ENCODE assay signal across 23 cellular contexts in the genomic region with DNA sequence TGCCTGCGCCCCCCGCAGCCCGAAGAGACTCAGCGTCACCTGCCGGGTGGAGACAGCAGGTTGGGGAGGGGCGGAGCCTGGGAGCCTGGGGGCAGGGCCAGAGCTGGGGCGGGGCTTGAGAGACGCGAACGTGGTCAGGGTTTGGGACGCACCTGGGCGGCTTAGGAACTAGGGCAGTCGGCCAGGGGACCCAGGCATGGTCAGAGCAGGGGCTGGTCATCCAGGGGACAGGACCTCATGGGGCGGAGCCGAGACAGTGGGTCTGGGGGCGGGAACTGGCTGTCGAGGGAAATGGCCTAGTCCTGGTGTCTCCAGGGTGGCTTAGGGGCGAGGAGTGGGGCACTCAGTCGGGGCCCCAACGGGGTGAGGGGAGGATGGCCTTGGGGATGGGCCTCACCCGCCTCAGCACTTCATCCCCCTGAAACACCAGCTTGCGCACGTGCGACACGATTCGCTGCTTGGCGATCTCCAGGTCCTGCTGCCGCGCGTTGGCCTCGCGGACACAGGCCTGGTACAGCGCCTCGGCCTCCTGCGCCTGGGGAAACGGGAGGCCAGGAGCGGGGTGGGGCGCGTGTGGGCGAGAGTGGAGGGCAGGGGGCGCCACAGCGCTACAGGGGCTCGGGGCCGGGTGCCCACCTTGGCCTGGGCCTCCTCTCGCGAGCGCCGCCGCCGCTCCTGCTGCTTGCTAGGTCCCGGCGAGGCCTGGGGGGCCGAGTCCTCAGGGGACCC. TPM values are rescaled to one million over a fixed set of nuclear protein-coding genes. Genes with fewer than 3 reads are reported as not detected.
A peak's percentile ranks its signal among the peaks of the same experiment; 100 is the strongest.
DNase-seq lines count a peak whose midpoint lies in the region; ATAC-seq and TF ChIP-seq lines count a peak whose summit lies in the region.
"Had no signal": no experiment of that assay in that cellular context is flagged by ENCODE, and none has a peak within 500 bp of the region (broad histone marks: within the 10 kb centered on the region; RNA-seq: fewer than 3 reads in every experiment).

No MANE protein-coding gene starts in this region.

- intact Hi-C loops in lower lobe of right lung (cut with DNase I) = no loop called here

- CTCF ChIA-PET in CD8-positive, alpha-beta memory T cell (lab: Charles Lee) = no interaction called here

- H3K36me3 Mint-ChIP-seq in chondrocyte (ENCODE audit: low read depth) = peaks cover 22% of the 10 kb centered on the region
- H3K36me3 Mint-ChIP-seq in CD8-positive, alpha-beta memory T cell = peaks cover 11 to 83% (median 15%) of the 10 kb centered on the region in 3 donors

- peaks cover 58% of the 10 kb centered on the region for H3K4me1 Mint-ChIP-seq in stimulated activated naive CD8-positive, alpha-beta T cell treated with anti-CD3 and anti-CD28 coated beads, Interleukin-15, amount 100 ng/mL, for 72 hours
- H3K4me1 Mint-ChIP-seq in chondrocyte (ENCODE audit: low read depth) = peaks cover 9% of the 10 kb centered on the region
- peaks cover 20 to 35% (median 26%) of the 10 kb centered on the region in 3 donors for H3K4me1 Mint-ChIP-seq in CD8-positive, alpha-beta memory T cell

- H3K27me3 ChIP-seq in lower lobe of right lung (ENCODE audit: low read depth) (no peaks in the 10 kb centered on the region), WERI-Rb-1 (ENCODE audit: insufficient read depth, low read depth, severe bottlenecking) (no peaks in the 10 kb centered on the region)
- H3K27me3 ChIP-seq in CD8-positive, alpha-beta memory T cell (ENCODE audit: insufficient read depth, low read length, poor library complexity, severe bottlenecking) = no peaks in the 10 kb centered on the region
- H3K27me3 ChIP-seq: colonic mucosa had no signal

- H3K9me3 ChIP-seq in lower lobe of right lung (no peaks in the 10 kb centered on the region), WERI-Rb-1 (ENCODE audit: severe bottlenecking) (no peaks in the 10 kb centered on the region)
- H3K9me3 ChIP-seq in CD8-positive, alpha-beta memory T cell (ENCODE audit: low read length) = no peaks in the 10 kb centered on the region
- H3K9me3 ChIP-seq: colonic mucosa, psoas muscle had no signal

- peaks cover 3% of the 10 kb centered on the region for H3K4me1 ChIP-seq in lower lobe of right lung
- H3K4me1 ChIP-seq in CD8-positive, alpha-beta memory T cell (ENCODE audit: insufficient read depth, low read length) = peaks cover 16% of the 10 kb centered on the region
- H3K4me1 ChIP-seq: colonic mucosa, psoas muscle had no signal

- no peak overlapping the region for H3K4me3 ChIP-seq in lower lobe of right lung
- no peak overlapping the region for H3K4me3 ChIP-seq in CD8-positive, alpha-beta memory T cell (ENCODE audit: low read length)
- no peak overlapping the region for H3K4me3 ChIP-seq in WERI-Rb-1 (ENCODE audit: low read depth, low read length)
- H3K4me3 ChIP-seq: colonic mucosa, psoas muscle, smooth muscle cell had no signal

- H3K27ac Mint-ChIP-seq in stimulated activated naive CD8-positive, alpha-beta T cell treated with anti-CD3 and anti-CD28 coated beads, Interleukin-15, amount 100 ng/mL, for 72 hours = peak overlapping the region in 1 of 2 donors; percentile 57
- no peak overlapping the region for H3K27ac Mint-ChIP-seq in chondrocyte (ENCODE audit: unreplicated experiment)
- H3K27ac Mint-ChIP-seq in CD8-positive, alpha-beta memory T cell = peak overlapping the region in 2 of 8 donors; percentile 63 to 66
- H3K27ac Mint-ChIP-seq: activated naive CD4-positive, alpha-beta T cell treated with anti-CD3 and anti-CD28 coated beads, Interleukin-2, amount 50 U/mL, for 72 hours; nephron had no signal

- H3K4me3 Mint-ChIP-seq in stimulated activated naive CD8-positive, alpha-beta T cell treated with anti-CD3 and anti-CD28 coated beads, Interleukin-15, amount 100 ng/mL, for 72 hours = no peak overlapping the region
- no peak overlapping the region for H3K4me3 Mint-ChIP-seq in chondrocyte (ENCODE audit: unreplicated experiment)
- H3K4me3 Mint-ChIP-seq in CD8-positive, alpha-beta memory T cell = no peak overlapping the region
- H3K4me3 Mint-ChIP-seq: brain, nephron had no signal

- peak; percentile 29 for ATAC-seq in stimulated activated naive CD8-positive, alpha-beta T cell treated with anti-CD3 and anti-CD28 coated beads, Interleukin-15, amount 100 ng/mL, for 72 hours
- ATAC-seq in stimulated activated naive CD8-positive, alpha-beta T cell treated with anti-CD3 and anti-CD28 coated beads, Interleukin-15, Interleukin-2, amounts not matched to agents 100 U/mL and 50 U/mL, for 24 hours = no peak
- ATAC-seq in lower lobe of right lung (peak; percentile 20 to 56), SK-N-SH treated with all-trans-retinoic acid at 6 μM for 48 hours (no peak)
- ATAC-seq: activated naive CD4-positive, alpha-beta T cell treated with anti-CD3 and anti-CD28 coated beads, Interleukin-2, amount 50 U/mL, for 72 hours; psoas muscle had no signal

- H3K27ac ChIP-seq in lower lobe of right lung (no peak overlapping the region), WERI-Rb-1 (no peak overlapping the region)
- no peak overlapping the region for H3K27ac ChIP-seq in CD8-positive, alpha-beta memory T cell (ENCODE audit: low read depth, low read length)
- H3K27ac ChIP-seq: colonic mucosa, psoas muscle had no signal

- no peaks in the 10 kb centered on the region for H3K27me3 Mint-ChIP-seq in stimulated activated naive CD8-positive, alpha-beta T cell treated with anti-CD3 and anti-CD28 coated beads, Interleukin-15, amount 100 ng/mL, for 72 hours
- H3K27me3 Mint-ChIP-seq in chondrocyte (ENCODE audit: low read depth) = no peaks in the 10 kb centered on the region
- no peaks in the 10 kb centered on the region for H3K27me3 Mint-ChIP-seq in CD8-positive, alpha-beta memory T cell

- H3K9me3 Mint-ChIP-seq in stimulated activated naive CD8-positive, alpha-beta T cell treated with anti-CD3 and anti-CD28 coated beads, Interleukin-15, amount 100 ng/mL, for 72 hours = no peaks in the 10 kb centered on the region
- H3K9me3 Mint-ChIP-seq in chondrocyte (ENCODE audit: low read depth) = no peaks in the 10 kb centered on the region
- H3K9me3 Mint-ChIP-seq in CD8-positive, alpha-beta memory T cell = peaks cover 0 to 1% (median 0%) of the 10 kb centered on the region in 5 donors
- H3K9me3 Mint-ChIP-seq: activated naive CD4-positive, alpha-beta T cell treated with anti-CD3 and anti-CD28 coated beads, Interleukin-2, amount 50 U/mL, for 72 hours; brain; nephron had no signal

- no peak for DNase-seq in stimulated activated naive CD8-positive, alpha-beta T cell treated with anti-CD3 and anti-CD28 coated beads, Interleukin-15, amount 100 ng/mL, for 72 hours
- DNase-seq in stimulated activated naive CD8-positive, alpha-beta T cell treated with anti-CD3 and anti-CD28 coated beads, Interleukin-15, Interleukin-2, amounts not matched to agents 100 U/mL and 50 U/mL, for 24 hours = no peak
- DNase-seq in chondrocyte (ENCODE audit: low spot score) (peak; percentile 92), lower lobe of right lung (no peak), WERI-Rb-1 (no peak), NCI-H524 (lab: John Stamatoyannopoulos, UW) (no peak)
- no peak for DNase-seq in CD8-positive, alpha-beta memory T cell
- DNase-seq: activated CD4-positive, alpha-beta T cell treated with anti-CD3 and anti-CD28 coated beads, Interleukin-2, amount 50 U/mL, for 4 hours; colonic mucosa; Kasumi-1; kidney glomerular epithelial cell; NCI-H1105 treated with DMSO at 0.1 percent for 48 hours; NCI-H2107; NCI-H510A; psoas muscle; stimulated activated CD4-positive, alpha-beta T cell treated with anti-CD3 and anti-CD28 coated beads, Interleukin-4, amount 100 ng/mL, for 24 hours; substantia nigra had no signal

- POLR2A ChIA-PET in CD8-positive, alpha-beta memory T cell (lab: Charles Lee) = no interaction called here

- peaks cover 78% of the 10 kb centered on the region for H3K36me3 ChIP-seq in lower lobe of right lung
- H3K36me3 ChIP-seq in CD8-positive, alpha-beta memory T cell (ENCODE audit: insufficient read depth, low read length) = peaks cover 43% of the 10 kb centered on the region
- peaks cover 6% of the 10 kb centered on the region for H3K36me3 ChIP-seq in WERI-Rb-1
- H3K36me3 ChIP-seq: colonic mucosa had no signal

- no peak for TF ChIP-seq CTCF in chondrocyte (IDR thresholded peaks at IDR 0.05)
- no peak for TF ChIP-seq CTCF in lower lobe of right lung (IDR thresholded peaks at IDR 0.05)
- TF ChIP-seq CTCF in WERI-Rb-1 (IDR thresholded peaks at IDR 0.05; ENCODE audit: low read depth, low read length) = no peak

TF ChIP-seq in SK-N-SH treated with all-trans-retinoic acid at 6 μM for 48 hours, 23 proteins besides CTCF, POLR2A, EP300 and RAD21 (continues in another document):
- TF ChIP-seq ISL1 (CRISPR knock-in tag; IDR thresholded peaks at IDR 0.05) = no peak
- TF ChIP-seq, protein P1, sequence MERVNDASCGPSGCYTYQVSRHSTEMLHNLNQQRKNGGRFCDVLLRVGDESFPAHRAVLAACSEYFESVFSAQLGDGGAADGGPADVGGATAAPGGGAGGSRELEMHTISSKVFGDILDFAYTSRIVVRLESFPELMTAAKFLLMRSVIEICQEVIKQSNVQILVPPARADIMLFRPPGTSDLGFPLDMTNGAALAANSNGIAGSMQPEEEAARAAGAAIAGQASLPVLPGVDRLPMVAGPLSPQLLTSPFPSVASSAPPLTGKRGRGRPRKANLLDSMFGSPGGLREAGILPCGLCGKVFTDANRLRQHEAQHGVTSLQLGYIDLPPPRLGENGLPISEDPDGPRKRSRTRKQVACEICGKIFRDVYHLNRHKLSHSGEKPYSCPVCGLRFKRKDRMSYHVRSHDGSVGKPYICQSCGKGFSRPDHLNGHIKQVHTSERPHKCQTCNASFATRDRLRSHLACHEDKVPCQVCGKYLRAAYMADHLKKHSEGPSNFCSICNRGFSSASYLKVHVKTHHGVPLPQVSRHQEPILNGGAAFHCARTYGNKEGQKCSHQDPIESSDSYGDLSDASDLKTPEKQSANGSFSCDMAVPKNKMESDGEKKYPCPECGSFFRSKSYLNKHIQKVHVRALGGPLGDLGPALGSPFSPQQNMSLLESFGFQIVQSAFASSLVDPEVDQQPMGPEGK (CRISPR knock-in tag; IDR thresholded peaks at IDR 0.05; ENCODE audit: borderline replicate concordance) = no peak

RNA-seq across cellular contexts. Expression of gene GMIP, which starts 5.8 kb away (rescaled TPM):
- total RNA-seq in chondrocyte (18.0 to 19.5 TPM (median 18.3 TPM) in 3 replicates), lower lobe of right lung (54.4 TPM)
- total RNA-seq in CD8-positive, alpha-beta memory T cell = 10 to 100 TPM; 54.5 to 60.3 TPM
- polyA plus RNA-seq in CD8-positive, alpha-beta memory T cell = 71.3 TPM

RNA-seq across cellular contexts. Expression of gene LPAR2, which starts 9.7 kb away (rescaled TPM):
- total RNA-seq in chondrocyte (8.1 to 9.5 TPM (median 8.2 TPM) in 3 replicates), lower lobe of right lung (40.3 TPM)
- total RNA-seq in CD8-positive, alpha-beta memory T cell = 10 to 100 TPM; 23.6 to 24.8 TPM
- polyA plus RNA-seq in CD8-positive, alpha-beta memory T cell = 37.8 TPM

RNA-seq across cellular contexts. Expression of gene PBX4, which starts 19.2 kb away (rescaled TPM):
- total RNA-seq in chondrocyte (1.1 to 1.5 TPM (median 1.2 TPM) in 3 replicates), lower lobe of right lung (3.7 TPM)
- 10 to 100 TPM; 15.0 to 17.1 TPM for total RNA-seq in CD8-positive, alpha-beta memory T cell
- 8.3 TPM for polyA plus RNA-seq in CD8-positive, alpha-beta memory T cell
- total RNA-seq: HT1080 had no signal

RNA-seq across cellular contexts. Expression of gene ATP13A1, which starts 25.8 kb away (rescaled TPM):
- total RNA-seq in chondrocyte (48.1 to 68.3 TPM (median 48.8 TPM) in 3 replicates), lower lobe of right lung (71.9 TPM)
- 10 to 100 TPM; 92.1 to 93.6 TPM for total RNA-seq in CD8-positive, alpha-beta memory T cell
- polyA plus RNA-seq in CD8-positive, alpha-beta memory T cell = 41.7 TPM

RNA-seq across cellular contexts. Expression of gene ZNF101, which starts 31.0 kb away (rescaled TPM):
- total RNA-seq in chondrocyte (5.4 to 9.8 TPM (median 6.2 TPM) in 3 replicates), lower lobe of right lung (13.1 TPM)
- total RNA-seq in CD8-positive, alpha-beta memory T cell = 10 to 100 TPM; 73.6 to 74.0 TPM
- 103 TPM for polyA plus RNA-seq in CD8-positive, alpha-beta memory T cell

Comparison
In these comparisons a context has a peak if more than half of its experiments do, and no peak if none do; other contexts are left out.
1. ATAC-seq: peak in stimulated activated naive CD8-positive, alpha-beta T cell treated with anti-CD3 and anti-CD28 coated beads, Interleukin-15, amount 100 ng/mL, for 72 hours (single experiment) and lower lobe of right lung (2 of 2); none in stimulated activated naive CD8-positive, alpha-beta T cell treated with anti-CD3 and anti-CD28 coated beads, Interleukin-15, Interleukin-2, amounts not matched to agents 100 U/mL and 50 U/mL, for 24 hours (single experiment) and SK-N-SH treated with all-trans-retinoic acid at 6 μM for 48 hours (single experiment).